In genomic region chr7:121266307-121266894, GRCh38 we compare ENCODE assay signal across 23 cellular contexts.
DNase-seq lines count a peak whose midpoint lies in the region; ATAC-seq, FAIRE-seq and TF ChIP-seq lines count a peak whose summit lies in the region.
"Had no signal": no experiment of that assay in that cellular context is flagged by ENCODE, and none has a peak within 500 bp of the region (broad histone marks: within the 10 kb centered on the region; RNA-seq: fewer than 3 reads in every experiment).

No MANE protein-coding gene starts in this region.

- peak; percentile 11 for FAIRE-seq in H54 (lab: Jason Lieb, UNC)
- FAIRE-seq in K562 (lab: Jason Lieb, UNC), result no peak
- FAIRE-seq: GM12891, GM18507 had no signal

- no peak for ATAC-seq in K562
- ATAC-seq: CD8-positive, alpha-beta T cell; GM23338 had no signal

- no peak overlapping the region for H3K27ac ChIP-seq in K562 (ENCODE audit: extremely low read depth, low read depth, low read length)
- H3K27ac ChIP-seq: 22Rv1, BLaER1, C4-2B had no signal

- H3K27me3 Mint-ChIP-seq in MCF 10A (ENCODE audit: insufficient read depth, unreplicated experiment), result peaks cover 21% of the 10 kb centered on the region
- H3K27me3 Mint-ChIP-seq: B cell; CD4-positive, CD25-positive, alpha-beta regulatory T cell had no signal

- peak; percentile 40 for DNase-seq in NCI-H1694 treated with DMSO at 0.1 percent for 48 hours (lab: John Stamatoyannopoulos, UW)
- DNase-seq in NCI-H1694 (lab: John Stamatoyannopoulos, UW), result no peak
- DNase-seq in H54 (ENCODE audit: insufficient read length, low spot score), result no peak
- DNase-seq in K562 (ENCODE audit: extremely low read depth in 1 of 4, low spot score in 3 of 4), result no peak
- DNase-seq in fibroblast of villous mesenchyme (ENCODE audit: low read depth), result peak; percentile 33
- DNase-seq in stimulated activated CD4-positive, alpha-beta T cell treated with anti-CD3 and anti-CD28 coated beads, Interleukin-4, amount 100 ng/mL, for 4 hours, result no peak
- no peak for DNase-seq in MCF 10A (ENCODE audit: unreplicated experiment)
- no peak for DNase-seq in NCI-H2029 treated with DMSO at 0.1 percent for 48 hours (lab: John Stamatoyannopoulos, UW)
- DNase-seq: Caco-2; CD4-positive, CD25-positive, alpha-beta regulatory T cell; CD8-positive, alpha-beta T cell; DMS53; DMS79 treated with DMSO at 0.1 percent for 48 hours; GF-D8; H7; HCEC 1CT had no signal

- in situ Hi-C loops in K562 (cut with MboI), result no loop called here

- H3K36me3 ChIP-seq in K562 (ENCODE audit: control insufficient read depth, insufficient read depth, low read length), result peaks cover 100% of the 10 kb centered on the region

- H3K4me1 Mint-ChIP-seq in MCF 10A (ENCODE audit: insufficient read depth, unreplicated experiment), result no peaks in the 10 kb centered on the region
- H3K4me1 Mint-ChIP-seq: CD4-positive, CD25-positive, alpha-beta regulatory T cell had no signal

- CTCF ChIA-PET in K562 (lab: Yijun Ruan, JAX; ENCODE audit: low intra/inter-chr PET ratio) (no interaction called here), MCF 10A (lab: Yijun Ruan, JAX) (no interaction called here)

- 93% methylated on average over 3 of the region's 3 CpGs for WGBS in K562 (ENCODE audit: insufficient coverage, low coverage, missing lambda C conversion rate)

- TF ChIP-seq RAD21 in K562 (CRISPR knock-in tag; conservative IDR thresholded peaks at IDR 0.05 in 1 of 2, IDR thresholded peaks at IDR 0.05 in 1 of 2), result no peak

- H3K27me3 ChIP-seq in K562 (ENCODE audit: control insufficient read depth in 2 of 2, insufficient read depth in 2 of 2, low read length in 2 of 2), result no peaks in the 10 kb centered on the region
- H3K27me3 ChIP-seq: BLaER1 had no signal

- TF ChIP-seq CTCF in K562 (IDR thresholded peaks at IDR 0.05 in 2 of 3, conservative IDR thresholded peaks at IDR 0.05 in 1 of 3; ENCODE audit: insufficient read depth in 2 of 3, low read depth in 1 of 3, low read length in 3 of 3) (no peak), fibroblast of villous mesenchyme (IDR thresholded peaks at IDR 0.05; ENCODE audit: insufficient read depth, low read depth, low read length) (no peak), MCF 10A (IDR thresholded peaks at IDR 0.05; ENCODE audit: unreplicated experiment) (no peak)

- H4K20me1 ChIP-seq in K562 (replicated peaks; ENCODE audit: control insufficient read depth, insufficient read depth, low read length), result no peaks in the 10 kb centered on the region
- H4K20me1 ChIP-seq: BLaER1 had no signal

- no peak overlapping the region for H3K9ac ChIP-seq in K562 (ENCODE audit: insufficient read depth in 1 of 2, low read depth in 2 of 2, low read length in 2 of 2)
- H3K9ac ChIP-seq: BLaER1 had no signal

- intact Hi-C loops in K562 (cut with micrococcal nuclease) (no loop called here), MCF 10A (cut with micrococcal nuclease) (no loop called here)

- H3K4me3 ChIP-seq in K562 (no peak overlapping the region), fibroblast of villous mesenchyme (ENCODE audit: low read depth, low read length) (no peak overlapping the region)
- H3K4me3 ChIP-seq: BLaER1, GM23338 had no signal

- POLR2A ChIA-PET in K562 (lab: Yijun Ruan, JAX), result interaction anchor here (0.6 kb wide), 1 partner anchor 51 kb away, joined by 3 read pairs; no protein-coding TSS in a partner anchor
- POLR2A ChIA-PET in MCF 10A (lab: Yijun Ruan, JAX), result no interaction called here

- no peak for TF ChIP-seq POLR2A in H54 (IDR thresholded peaks at IDR 0.05; ENCODE audit: low read depth, low read length)
- TF ChIP-seq POLR2A in K562 (conservative IDR thresholded peaks at IDR 0.05), result no peak

- no peaks in the 10 kb centered on the region for H3K4me1 ChIP-seq in K562 (replicated peaks in 1 of 2; ENCODE audit: control insufficient read depth in 2 of 2, insufficient read depth in 2 of 2, low read length in 2 of 2)
- H3K4me1 ChIP-seq: BLaER1, Caco-2 had no signal

- no peak overlapping the region for H3K4me3 Mint-ChIP-seq in MCF 10A (ENCODE audit: unreplicated experiment)
- H3K4me3 Mint-ChIP-seq: B cell; CD4-positive, CD25-positive, alpha-beta regulatory T cell; CD8-positive, alpha-beta T cell; GM23338 had no signal

- no TSS peak for BruUV-seq in K562 (replicated peaks; lab: Mats Ljungman, UMichigan)
- BruUV-seq in MCF 10A (replicated peaks; lab: Mats Ljungman, UMichigan), result no TSS peak

- H3K36me3 Mint-ChIP-seq in MCF 10A (ENCODE audit: insufficient read depth, unreplicated experiment), result no peaks in the 10 kb centered on the region
- H3K36me3 Mint-ChIP-seq: CD4-positive, CD25-positive, alpha-beta regulatory T cell; CD8-positive, alpha-beta T cell had no signal

- H3K9me3 ChIP-seq in K562 (replicated peaks; ENCODE audit: control insufficient read depth, insufficient read depth, low read depth, low read length), result no peaks in the 10 kb centered on the region
- H3K9me3 ChIP-seq: BLaER1, Caco-2 had no signal

- no peaks in the 10 kb centered on the region for H3K79me2 ChIP-seq in K562 (ENCODE audit: control insufficient read depth, insufficient read depth, low read length)

- no peak overlapping the region for H3K27ac Mint-ChIP-seq in MCF 10A (ENCODE audit: low read depth, unreplicated experiment)
- H3K27ac Mint-ChIP-seq: B cell; CD4-positive, CD25-positive, alpha-beta regulatory T cell; CD8-positive, alpha-beta T cell; GM23338 had no signal

- H3K9me1 ChIP-seq in K562 (ENCODE audit: control insufficient read depth, insufficient read depth, low read length), result no peaks in the 10 kb centered on the region

- H2AFZ ChIP-seq in K562 (ENCODE audit: low read depth, low read length), result no peak overlapping the region
- H2AFZ ChIP-seq: GM23338 had no signal

- H3K9me3 Mint-ChIP-seq in MCF 10A (ENCODE audit: unreplicated experiment), result no peaks in the 10 kb centered on the region
- H3K9me3 Mint-ChIP-seq: CD8-positive, alpha-beta T cell had no signal

- no peak overlapping the region for H3K4me2 ChIP-seq in K562 (ENCODE audit: insufficient read depth, low read length)
- H3K4me2 ChIP-seq: BLaER1, GM23338 had no signal

- no peak for TF ChIP-seq EP300 in K562 (IDR thresholded peaks at IDR 0.05; ENCODE audit: low read length)

TF ChIP-seq in K562, 482 proteins besides CTCF, POLR2A, EP300 and RAD21:
- TF ChIP-seq RBM22 (IDR thresholded peaks at IDR 0.05; ENCODE audit: low read depth, low read length, poor library complexity, severe bottlenecking) (peak; percentile 90), POLR2G (IDR thresholded peaks at IDR 0.05; ENCODE audit: low read depth, low read length) (peak; percentile 46; the same call in 1 of the 2 replicates), MYBL2 (IDR thresholded peaks at IDR 0.05; ENCODE audit: low read depth) (no peak), MYBL2 (CRISPR knock-in tag; IDR thresholded peaks at IDR 0.05; ENCODE audit: borderline replicate concordance) (no peak), TCF3 (CRISPR knock-in tag; IDR thresholded peaks at IDR 0.05) (no peak)

Comparison
In these comparisons a context has a peak if more than half of its experiments do, and no peak if none do; other contexts are left out.
1. DNase-seq: peak in NCI-H1694 treated with DMSO at 0.1 percent for 48 hours (single experiment) and fibroblast of villous mesenchyme (single experiment); none in NCI-H1694 (single experiment), H54 (single experiment), K562 (0 of 4), stimulated activated CD4-positive, alpha-beta T cell treated with anti-CD3 and anti-CD28 coated beads, Interleukin-4, amount 100 ng/mL, for 4 hours (0 of 2), MCF 10A (single experiment) and NCI-H2029 treated with DMSO at 0.1 percent for 48 hours (single experiment).